ENCODE assay signal across 8 cellular contexts in genomic region chr10:110746254-110746826, GRCh38.
DNase-seq lines count a peak whose midpoint lies in the region; ATAC-seq and TF ChIP-seq lines count a peak whose summit lies in the region.

No MANE protein-coding gene starts in this region.

- TF ChIP-seq CTCF in brain microvascular endothelial cell (IDR thresholded peaks at IDR 0.05; ENCODE audit: low read depth, low read length, missing control alignments): peak; percentile 82

- in situ Hi-C loops in brain microvascular endothelial cell (cut with HindIII; ENCODE audit: low pct_ligation_motif_present, low sequenced_read_pairs): no loop called here

- H3K36me3 ChIP-seq in brain microvascular endothelial cell (replicated peaks): no peaks in the 10 kb centered on the region

- no peak overlapping the region for H3K27ac ChIP-seq in brain microvascular endothelial cell

- DNase-seq in DMS 273 treated with DMSO at 0.1 percent for 48 hours (lab: John Stamatoyannopoulos, UW) (peak; percentile 13), NCI-H1092 treated with DMSO at 0.1 percent for 48 hours (lab: John Stamatoyannopoulos, UW) (peak; percentile 59), T follicular helper cell (ENCODE audit: low read depth) (peak; percentile 19), brain microvascular endothelial cell (peak; percentile 59), iPS-NIHi7 (ENCODE audit: extremely low spot score) (peak; percentile 80)
- DNase-seq in stimulated activated CD4-positive, alpha-beta T cell treated with anti-CD3 and anti-CD28 coated beads, Interleukin-12 subunit alpha, Interleukin-12 subunit beta, amount 100 ng/mL, for 48 hours (ENCODE audit: low read depth in 2 of 3, low spot score in 1 of 3): peak in 2 of 3 donors; percentile 15 to 25
- DNase-seq in activated CD4-positive, CD25-positive, alpha-beta regulatory T cell (lab: John Stamatoyannopoulos, UW): no peak

- peak; percentile 43 for ATAC-seq in GM21526 (IDR thresholded peaks at IDR 0.05; ENCODE audit: low FRiP score, unreplicated experiment)

- no peak overlapping the region for H3K4me3 ChIP-seq in brain microvascular endothelial cell (ENCODE audit: low read depth, low read length)

- no peaks in the 10 kb centered on the region for H3K27me3 ChIP-seq in brain microvascular endothelial cell (replicated peaks)

Comparison
In these comparisons a context has a peak if more than half of its experiments do, and no peak if none do; other contexts are left out.
1. DNase-seq: peak in DMS 273 treated with DMSO at 0.1 percent for 48 hours (single experiment), NCI-H1092 treated with DMSO at 0.1 percent for 48 hours (single experiment), T follicular helper cell (single experiment), brain microvascular endothelial cell (single experiment), iPS-NIHi7 (single experiment) and stimulated activated CD4-positive, alpha-beta T cell treated with anti-CD3 and anti-CD28 coated beads, Interleukin-12 subunit alpha, Interleukin-12 subunit beta, amount 100 ng/mL, for 48 hours (2 of 3); none in activated CD4-positive, CD25-positive, alpha-beta regulatory T cell (0 of 4).